In the genomic region with DNA sequence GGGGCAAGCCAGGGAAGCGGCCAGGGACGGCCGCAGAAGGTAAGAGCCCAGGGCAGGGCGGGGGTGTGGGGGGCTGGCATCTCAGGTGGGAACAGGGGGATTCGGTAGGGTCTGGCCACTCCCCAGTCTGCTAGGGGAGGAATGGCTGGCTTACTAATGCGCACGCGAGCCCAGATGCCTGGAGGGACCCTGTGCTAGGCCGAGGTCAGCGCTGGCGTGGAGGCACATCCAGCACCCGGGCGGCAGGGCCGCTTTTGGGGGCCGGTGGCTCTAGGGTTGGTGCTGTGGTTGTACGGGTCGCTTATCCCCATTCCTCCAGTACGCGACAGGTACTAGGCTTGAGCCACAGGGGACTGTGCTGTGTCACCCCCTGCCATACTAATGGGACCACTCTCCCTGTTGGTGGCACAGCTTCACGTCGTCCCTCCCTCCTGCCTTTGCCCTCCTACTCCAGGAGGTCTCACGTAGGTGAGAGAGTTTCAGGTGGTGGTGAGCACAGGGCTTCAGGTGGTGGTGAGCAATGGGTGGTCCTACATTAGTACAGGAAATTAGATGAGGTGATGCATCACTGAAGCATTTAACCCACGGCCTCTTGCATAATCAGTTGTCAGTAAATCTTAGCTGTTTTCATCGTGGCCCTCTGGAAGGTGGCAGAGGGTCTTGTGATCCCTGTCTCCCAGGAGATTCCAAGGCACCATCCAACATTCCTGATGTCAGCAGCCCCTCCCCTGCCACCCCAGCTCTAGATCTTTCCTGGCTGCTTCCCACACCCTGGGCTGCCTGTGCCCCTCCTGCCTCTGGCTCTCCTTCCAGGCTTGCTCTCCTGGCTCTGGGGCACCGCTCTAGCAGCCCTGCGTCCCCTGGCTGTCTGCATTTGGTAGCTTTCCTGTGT, we compare ENCODE assay signal across 8 cellular contexts. TPM values are rescaled to one million over a fixed set of nuclear protein-coding genes. Genes with fewer than 3 reads are reported as not detected.
DNase-seq lines count a peak whose midpoint lies in the region; ATAC-seq, FAIRE-seq and TF ChIP-seq lines count a peak whose summit lies in the region.

No MANE protein-coding gene starts in this region.

- H3K9me3 Mint-ChIP-seq in MCF 10A (ENCODE audit: unreplicated experiment) = no peaks in the 10 kb centered on the region
- H3K9me3 Mint-ChIP-seq in stimulated activated memory B cell treated with anti-CD40 and anti-IgM and Interleukin-4, amounts not matched to agents 10 μg/mL and 1 μg/mL and 100 μg/mL, for 72 hours = no peaks in the 10 kb centered on the region

- no peak for ATAC-seq in stimulated activated memory B cell treated with anti-CD40 and anti-IgM and Interleukin-4, amounts not matched to agents 10 μg/mL and 1 μg/mL and 100 μg/mL, for 72 hours
- ATAC-seq in HG03442 (IDR thresholded peaks at IDR 0.05; ENCODE audit: unreplicated experiment) = no peak

- H3K9ac ChIP-seq in keratinocyte (ENCODE audit: control insufficient read depth, extremely low read depth, insufficient read depth, low read length) = no peak overlapping the region

- H3K9me3 ChIP-seq in A673 (ENCODE audit: low read depth, low read length, poor library complexity, severe bottlenecking) = no peaks in the 10 kb centered on the region
- no peaks in the 10 kb centered on the region for H3K9me3 ChIP-seq in keratinocyte (ENCODE audit: control insufficient read depth, low read depth, low read length)

- CTCF ChIA-PET in A673 (lab: Charles Lee) = no interaction called here
- CTCF ChIA-PET in MCF 10A (lab: Yijun Ruan, JAX) = no interaction called here

- FAIRE-seq in keratinocyte (lab: Jason Lieb, UNC) = peak; percentile 86

- no peak overlapping the region for H3K4me2 ChIP-seq in keratinocyte (ENCODE audit: control insufficient read depth, extremely low read depth, insufficient read depth, low read depth, low read length)

- no peaks in the 10 kb centered on the region for H3K9me1 ChIP-seq in keratinocyte (ENCODE audit: control insufficient read depth, extremely low read depth, insufficient read depth, low read length)

- no peaks in the 10 kb centered on the region for H3K79me2 ChIP-seq in keratinocyte (ENCODE audit: control insufficient read depth, insufficient read depth, low read length)

- H3K27ac ChIP-seq in A673 (ENCODE audit: low read depth, low read length, poor library complexity, severe bottlenecking) = peak overlapping the region; percentile 76
- no peak overlapping the region for H3K27ac ChIP-seq in keratinocyte (ENCODE audit: control insufficient read depth, insufficient read depth, low read length)

- H3K4me1 Mint-ChIP-seq in MCF 10A (ENCODE audit: insufficient read depth, unreplicated experiment) = peaks cover 24% of the 10 kb centered on the region
- peaks cover 44% of the 10 kb centered on the region for H3K4me1 Mint-ChIP-seq in stimulated activated memory B cell treated with anti-CD40 and anti-IgM and Interleukin-4, amounts not matched to agents 10 μg/mL and 1 μg/mL and 100 μg/mL, for 72 hours

- H4K20me1 ChIP-seq in keratinocyte (ENCODE audit: control insufficient read depth, extremely low read depth, insufficient read depth, low read length) = no peaks in the 10 kb centered on the region

- no peaks in the 10 kb centered on the region for H3K27me3 Mint-ChIP-seq in MCF 10A (ENCODE audit: insufficient read depth, unreplicated experiment)
- peaks cover 37% of the 10 kb centered on the region for H3K27me3 Mint-ChIP-seq in stimulated activated memory B cell treated with anti-CD40 and anti-IgM and Interleukin-4, amounts not matched to agents 10 μg/mL and 1 μg/mL and 100 μg/mL, for 72 hours

- peak overlapping the region; percentile 71 for H3K4me3 ChIP-seq in A673 (ENCODE audit: low read depth, low read length, poor library complexity, severe bottlenecking)
- no peak overlapping the region for H3K4me3 ChIP-seq in keratinocyte (ENCODE audit: control insufficient read depth in 2 of 3, extremely low read depth in 1 of 3, insufficient read depth in 2 of 3, low read depth in 1 of 3, low read length in 3 of 3)

- intact Hi-C loops in A673 (cut with micrococcal nuclease; ENCODE audit: unreplicated experiment) = no loop called here
- intact Hi-C loops in MCF 10A (cut with micrococcal nuclease) = no loop called here

- H3K36me3 ChIP-seq in A673 (ENCODE audit: insufficient read depth, low read length, poor library complexity, severe bottlenecking) (no peaks in the 10 kb centered on the region), keratinocyte (ENCODE audit: control insufficient read depth in 2 of 2, extremely low read depth in 1 of 2, insufficient read depth in 2 of 2, low read length in 2 of 2) (no peaks in the 10 kb centered on the region)

- no peak overlapping the region for H2AFZ ChIP-seq in keratinocyte (ENCODE audit: control insufficient read depth, low read length)

- DNase-seq in A673 (ENCODE audit: low spot score) (no peak), HT1080 (ENCODE audit: low read depth) (peak; percentile 28), MCF 10A (ENCODE audit: unreplicated experiment) (peak; percentile 21), keratinocyte (ENCODE audit: low read depth, low spot score) (no peak), NCI-H526 treated with DMSO at 0.1 percent for 48 hours (lab: John Stamatoyannopoulos, UW) (no peak), ureter (ENCODE audit: low spot score) (no peak)

- dilution Hi-C loops in keratinocyte (cut with MboI; ENCODE audit: extremely low pct_ligation_motif_present, low sequenced_read_pairs) = no loop called here

- TF ChIP-seq CTCF in A673 (conservative IDR thresholded peaks at IDR 0.05; ENCODE audit: low read depth, low read length) = no peak
- TF ChIP-seq CTCF in MCF 10A (IDR thresholded peaks at IDR 0.05; ENCODE audit: unreplicated experiment) = no peak
- no peak for TF ChIP-seq CTCF in keratinocyte (optimal IDR thresholded peaks at IDR 0.05 in 1 of 3, IDR thresholded peaks at IDR 0.05 in 1 of 3, conservative IDR thresholded peaks at IDR 0.05 in 1 of 3; ENCODE audit: extremely low read depth in 1 of 3, insufficient read depth in 2 of 3, low read length in 3 of 3)

- H3K27me3 ChIP-seq in A673 (replicated peaks; ENCODE audit: insufficient read depth, low read depth, low read length, poor library complexity) (no peaks in the 10 kb centered on the region), keratinocyte (ENCODE audit: control insufficient read depth, extremely low read depth, insufficient read depth, low read length) (peaks cover 11% of the 10 kb centered on the region)

- no peaks in the 10 kb centered on the region for H3K36me3 Mint-ChIP-seq in MCF 10A (ENCODE audit: insufficient read depth, unreplicated experiment)
- H3K36me3 Mint-ChIP-seq in stimulated activated memory B cell treated with anti-CD40 and anti-IgM and Interleukin-4, amounts not matched to agents 10 μg/mL and 1 μg/mL and 100 μg/mL, for 72 hours = no peaks in the 10 kb centered on the region

- POLR2A ChIA-PET in A673 (lab: Charles Lee; ENCODE audit: low non-redundant PET) = interaction anchor here (0.6 kb wide), 1 partner anchor 38 kb away, joined by 3 read pairs; no protein-coding TSS in a partner anchor
- POLR2A ChIA-PET in MCF 10A (lab: Yijun Ruan, JAX) = no interaction called here

- H3K4me1 ChIP-seq in A673 (ENCODE audit: insufficient read depth, low read length, poor library complexity, severe bottlenecking) (peaks cover 9% of the 10 kb centered on the region), keratinocyte (ENCODE audit: control insufficient read depth, extremely low read depth, insufficient read depth, low read length) (peaks cover 25% of the 10 kb centered on the region)

- BruUV-seq in A673 (replicated peaks; lab: Mats Ljungman, UMichigan) (no TSS peak), MCF 10A (replicated peaks; lab: Mats Ljungman, UMichigan) (no TSS peak)

- no peak overlapping the region for H3K4me3 Mint-ChIP-seq in MCF 10A (ENCODE audit: unreplicated experiment)
- H3K4me3 Mint-ChIP-seq in stimulated activated memory B cell treated with anti-CD40 and anti-IgM and Interleukin-4, amounts not matched to agents 10 μg/mL and 1 μg/mL and 100 μg/mL, for 72 hours = peak overlapping the region; percentile 56

- H3K27ac Mint-ChIP-seq in MCF 10A (ENCODE audit: low read depth, unreplicated experiment) = no peak overlapping the region
- peak overlapping the region; percentile 3 for H3K27ac Mint-ChIP-seq in stimulated activated memory B cell treated with anti-CD40 and anti-IgM and Interleukin-4, amounts not matched to agents 10 μg/mL and 1 μg/mL and 100 μg/mL, for 72 hours

RNA-seq across cellular contexts. Expression of gene AEBP1, which starts 1.0 kb away (rescaled TPM):
- total RNA-seq in A673 (2021) (30.1 and 31.8 TPM in 2 replicates), MCF 10A (2022) (not detected in 2 replicates), ureter (131 TPM)
- not detected in 2 replicates for total RNA-seq in HT1080 (2014; rRNA removed; shearing (Covaris generic))
- 0.02 TPM in 1 of 2 replicates, not detected in the other for polyA plus RNA-seq in HT1080 (2015; cell fraction: cytosol; rRNA removed)
- not detected in 2 replicates for polyA plus RNA-seq in HT1080 (2015; cell fraction: nucleus; rRNA removed)
- polyA plus RNA-seq in keratinocyte = 0.03 to 0.18 TPM (median 0.03 TPM) in 3 replicates
- 0.27 TPM for polyA plus RNA-seq in keratinocyte (2011; ENCODE audit: low read depth)
- 0.06 and 0.08 TPM in 2 replicates for polyA plus RNA-seq in keratinocyte (2011; cell fraction: cytosol; rRNA removed)
- 0.14 and 0.25 TPM in 2 replicates for polyA plus RNA-seq in keratinocyte (2011; cell fraction: nucleus; rRNA removed)
- polyA plus RNA-seq in keratinocyte (2012; ENCODE audit: low replicate concordance) = 0.24 and 0.34 TPM in 2 replicates
- polyA minus RNA-seq in keratinocyte = 0.06 to 0.13 TPM in 2 of 3 replicates, not detected in the other
- not detected for polyA minus RNA-seq in keratinocyte (2011; cell fraction: cytosol; rRNA and poly(A)+ RNA removed)
- polyA minus RNA-seq in keratinocyte (2011; cell fraction: nucleus; rRNA and poly(A)+ RNA removed) = 0.16 TPM in 1 of 2 replicates, not detected in the other

RNA-seq across cellular contexts. Expression of gene POLD2, which starts 18.2 kb away (rescaled TPM):
- total RNA-seq in A673 (2021) (252 TPM in 2 replicates), MCF 10A (2022) (118 and 179 TPM in 2 replicates), ureter (92.0 TPM)
- total RNA-seq in HT1080 (2014; rRNA removed; shearing (Covaris generic)) = 163 and 192 TPM in 2 replicates
- polyA plus RNA-seq in HT1080 (2015; cell fraction: cytosol; rRNA removed) = 141 and 165 TPM in 2 replicates
- polyA plus RNA-seq in HT1080 (2015; cell fraction: nucleus; rRNA removed) = 120 and 134 TPM in 2 replicates
- polyA plus RNA-seq in keratinocyte = 140 to 158 TPM (median 152 TPM) in 3 replicates
- 51.7 TPM for polyA plus RNA-seq in keratinocyte (2011; ENCODE audit: low read depth)
- polyA plus RNA-seq in keratinocyte (2011; cell fraction: cytosol; rRNA removed) = 112 and 180 TPM in 2 replicates
- polyA plus RNA-seq in keratinocyte (2011; cell fraction: nucleus; rRNA removed) = 78.5 and 91.9 TPM in 2 replicates
- 90.4 and 165 TPM in 2 replicates for polyA plus RNA-seq in keratinocyte (2012; ENCODE audit: low replicate concordance)
- 77.2 to 216 TPM (median 100.0 TPM) in 3 replicates for polyA minus RNA-seq in keratinocyte
- 81.9 TPM for polyA minus RNA-seq in keratinocyte (2011; cell fraction: cytosol; rRNA and poly(A)+ RNA removed)
- polyA minus RNA-seq in keratinocyte (2011; cell fraction: nucleus; rRNA and poly(A)+ RNA removed) = 19.7 and 33.3 TPM in 2 replicates

RNA-seq across cellular contexts. Expression of gene POLM, which starts 22.8 kb away (rescaled TPM):
- 9.6 and 12.8 TPM in 2 replicates for total RNA-seq in A673 (2021)
- total RNA-seq in HT1080 (2014; rRNA removed; shearing (Covaris generic)) = 12.8 and 17.4 TPM in 2 replicates
- polyA plus RNA-seq in HT1080 (2015; cell fraction: cytosol; rRNA removed) = 14.5 and 17.6 TPM in 2 replicates
- polyA plus RNA-seq in HT1080 (2015; cell fraction: nucleus; rRNA removed) = 65.5 and 86.8 TPM in 2 replicates
- total RNA-seq in MCF 10A (2022) = 19.2 and 22.8 TPM in 2 replicates
- 4.7 to 5.9 TPM (median 4.8 TPM) in 3 replicates for polyA plus RNA-seq in keratinocyte
- 6.3 TPM for polyA plus RNA-seq in keratinocyte (2011; ENCODE audit: low read depth)
- 1.9 and 2.5 TPM in 2 replicates for polyA plus RNA-seq in keratinocyte (2011; cell fraction: cytosol; rRNA removed)
- 18.7 and 21.0 TPM in 2 replicates for polyA plus RNA-seq in keratinocyte (2011; cell fraction: nucleus; rRNA removed)
- 5.4 and 6.7 TPM in 2 replicates for polyA plus RNA-seq in keratinocyte (2012; ENCODE audit: low replicate concordance)
- 5.9 to 6.6 TPM (median 6.6 TPM) in 3 replicates for polyA minus RNA-seq in keratinocyte
- polyA minus RNA-seq in keratinocyte (2011; cell fraction: cytosol; rRNA and poly(A)+ RNA removed) = 3.3 TPM
- 8.0 and 9.4 TPM in 2 replicates for polyA minus RNA-seq in keratinocyte (2011; cell fraction: nucleus; rRNA and poly(A)+ RNA removed)
- 46.5 TPM for total RNA-seq in ureter

RNA-seq across cellular contexts. Expression of gene MYL7, which starts 36.0 kb away (rescaled TPM):
- total RNA-seq in A673 (2021) = not detected in 2 replicates
- total RNA-seq in HT1080 (2014; rRNA removed; shearing (Covaris generic)) = not detected in 2 replicates
- not detected in 2 replicates for polyA plus RNA-seq in HT1080 (2015; cell fraction: cytosol; rRNA removed)
- polyA plus RNA-seq in HT1080 (2015; cell fraction: nucleus; rRNA removed) = not detected in 2 replicates
- not detected in 2 replicates for total RNA-seq in MCF 10A (2022)
- polyA plus RNA-seq in keratinocyte = 0.19 to 2.9 TPM (median 0.59 TPM) in 3 replicates
- not detected for polyA plus RNA-seq in keratinocyte (2011; ENCODE audit: low read depth)
- polyA plus RNA-seq in keratinocyte (2011; cell fraction: cytosol; rRNA removed) = 2.0 and 4.9 TPM in 2 replicates
- 3.4 and 6.0 TPM in 2 replicates for polyA plus RNA-seq in keratinocyte (2011; cell fraction: nucleus; rRNA removed)
- 0.25 and 2.2 TPM in 2 replicates for polyA plus RNA-seq in keratinocyte (2012; ENCODE audit: low replicate concordance)
- not detected in 3 replicates for polyA minus RNA-seq in keratinocyte
- not detected for polyA minus RNA-seq in keratinocyte (2011; cell fraction: cytosol; rRNA and poly(A)+ RNA removed)
- polyA minus RNA-seq in keratinocyte (2011; cell fraction: nucleus; rRNA and poly(A)+ RNA removed) = not detected in 2 replicates
- not detected for total RNA-seq in ureter

RNA-seq across cellular contexts. Expression of gene PGAM2, which starts 39.8 kb away (rescaled TPM):
- not detected in 2 replicates for total RNA-seq in A673 (2021)
- not detected in 2 replicates for total RNA-seq in HT1080 (2014; rRNA removed; shearing (Covaris generic))
- polyA plus RNA-seq in HT1080 (2015; cell fraction: cytosol; rRNA removed) = 0.52 TPM in 1 of 2 replicates, not detected in the other
- not detected in 2 replicates for polyA plus RNA-seq in HT1080 (2015; cell fraction: nucleus; rRNA removed)
- total RNA-seq in MCF 10A (2022) = not detected in 2 replicates
- not detected in 3 replicates for polyA plus RNA-seq in keratinocyte
- not detected for polyA plus RNA-seq in keratinocyte (2011; ENCODE audit: low read depth)
- polyA plus RNA-seq in keratinocyte (2011; cell fraction: cytosol; rRNA removed) = not detected in 2 replicates
- polyA plus RNA-seq in keratinocyte (2011; cell fraction: nucleus; rRNA removed) = not detected in 2 replicates
- polyA plus RNA-seq in keratinocyte (2012; ENCODE audit: low replicate concordance) = 0.30 TPM in 1 of 2 replicates, not detected in the other
- not detected in 3 replicates for polyA minus RNA-seq in keratinocyte
- not detected for polyA minus RNA-seq in keratinocyte (2011; cell fraction: cytosol; rRNA and poly(A)+ RNA removed)
- polyA minus RNA-seq in keratinocyte (2011; cell fraction: nucleus; rRNA and poly(A)+ RNA removed) = not detected in 2 replicates
- total RNA-seq in ureter = 0.62 TPM

Comparison
In these comparisons a context has a peak if more than half of its experiments do, and no peak if none do; other contexts are left out.
1. DNase-seq: peak in HT1080 (single experiment) and MCF 10A (single experiment); none in A673 (single experiment), keratinocyte (single experiment), NCI-H526 treated with DMSO at 0.1 percent for 48 hours (single experiment) and ureter (single experiment).
2. RNA of gene AEBP1, which starts 1.0 kb away (total RNA-seq): 131 TPM in ureter (single experiment) and 30.1 to 31.8 TPM in A673; not detected in MCF 10A and not detected in HT1080; every median in the first group is over 10 times any median in the second.